8 cellular contexts compared by ENCODE assay signal in genomic region chr6:29941916-29942274, GRCh38. TPM values are rescaled to one million over a fixed set of nuclear protein-coding genes. Genes with fewer than 3 reads are reported as not detected.
A peak's percentile ranks its signal among the peaks of the same experiment; 100 is the strongest.
DNase-seq lines count a peak whose midpoint lies in the region; ATAC-seq and TF ChIP-seq lines count a peak whose summit lies in the region.

No MANE protein-coding gene starts in this region.

- in situ Hi-C loops in G401 (cut with HindIII; ENCODE audit: low sequenced_read_pairs) = no loop called here

- WGBS in prostate gland = 4% methylated on average over 5 of the region's 5 CpGs

- H3K36me3 ChIP-seq in SJSA1 (peaks cover 33% of the 10 kb centered on the region), prostate gland (no peaks in the 10 kb centered on the region)

- no peak for TF ChIP-seq POLR2A in prostate gland (IDR thresholded peaks at IDR 0.05)

- TF ChIP-seq CTCF in fibroblast of the aortic adventitia (IDR thresholded peaks at IDR 0.05; ENCODE audit: insufficient read depth, low read length) (no peak), prostate gland (IDR thresholded peaks at IDR 0.05) (no peak)

- H3K4me1 ChIP-seq in SJSA1 (replicated peaks) (peaks cover 6% of the 10 kb centered on the region), prostate gland (replicated peaks) (no peaks in the 10 kb centered on the region)

- DNase-seq in SJSA1 (ENCODE audit: low read depth in 1 of 2, low spot score in 2 of 2) (no peak), fibroblast of the aortic adventitia (ENCODE audit: low read depth) (no peak), prostate gland (ENCODE audit: low spot score) (no peak), HT-29 (ENCODE audit: low spot score) (no peak), G401 (ENCODE audit: low spot score) (no peak)
- DNase-seq in stimulated activated naive CD4-positive, alpha-beta T cell treated with Interleukin-2 at 50 U/mL for 16 hours (lab: John Stamatoyannopoulos, UW) = no peak

- intact Hi-C loops in prostate gland (cut with DNase I) = no loop called here

- H3K27me3 ChIP-seq in SJSA1 (replicated peaks) (no peaks in the 10 kb centered on the region), prostate gland (replicated peaks; ENCODE audit: insufficient read depth) (no peaks in the 10 kb centered on the region)

- no peaks in the 10 kb centered on the region for H3K9me3 ChIP-seq in SJSA1 (replicated peaks)
- H3K9me3 ChIP-seq in prostate gland = no peaks in the 10 kb centered on the region

- peak overlapping the region; percentile 95 for H3K27ac ChIP-seq in SJSA1
- H3K27ac ChIP-seq in prostate gland = peak overlapping the region; percentile 86 to 88

- ATAC-seq in HG03342 (IDR thresholded peaks at IDR 0.05; ENCODE audit: unreplicated experiment) = no peak

- peak overlapping the region; percentile 76 for H3K4me3 ChIP-seq in GM08714 (ENCODE audit: low read length)
- peak overlapping the region; percentile 75 for H3K4me3 ChIP-seq in SJSA1
- H3K4me3 ChIP-seq in fibroblast of the aortic adventitia (ENCODE audit: low read depth, low read length) = peak overlapping the region; percentile 69
- H3K4me3 ChIP-seq in prostate gland = peak overlapping the region; percentile 46 to 53

RNA-seq across cellular contexts. Expression of gene HLA-A, which starts 0.4 kb away (rescaled TPM):
- total RNA-seq in SJSA1 (2014; rRNA removed; shearing (Covaris generic)) = 1,534 and 1,583 TPM in 2 replicates
- 184 and 391 TPM in 2 replicates for total RNA-seq in fibroblast of the aortic adventitia (ENCODE audit: low replicate concordance)
- 100 to 1,000 TPM; 564 to 620 TPM for total RNA-seq in prostate gland
- total RNA-seq in HT-29 (2014; rRNA removed; shearing (Covaris generic)) = 856 and 869 TPM in 2 replicates
- 59.4 and 61.4 TPM in 2 replicates for total RNA-seq in G401 (2014; rRNA removed; shearing (Covaris generic))
